Comparison of ENCODE assay signal across 19 cellular contexts in the genomic region with DNA sequence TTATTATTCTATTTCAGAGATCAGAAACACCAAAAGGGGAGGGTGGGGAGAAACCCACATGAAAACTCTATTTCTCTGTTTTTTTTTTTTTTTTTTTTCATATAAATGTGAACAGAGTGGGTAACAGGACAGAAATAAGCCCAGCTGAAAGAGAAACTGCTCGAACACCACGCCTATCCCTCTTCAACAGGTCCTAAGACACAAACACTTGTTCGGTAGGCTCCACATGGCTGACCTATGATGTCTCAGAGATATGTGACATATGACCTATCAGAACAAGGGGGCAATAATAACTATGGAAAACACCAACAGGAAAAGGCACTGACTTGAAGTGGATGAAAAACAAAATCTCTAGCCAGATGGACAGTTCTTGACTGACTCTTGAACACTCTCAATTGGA. TPM values are rescaled to one million over a fixed set of nuclear protein-coding genes. Genes with fewer than 3 reads are reported as not detected.
DNase-seq lines count a peak whose midpoint lies in the region; ATAC-seq and TF ChIP-seq lines count a peak whose summit lies in the region.
"Had no signal": no experiment of that assay in that cellular context is flagged by ENCODE, and none has a peak within 500 bp of the region (broad histone marks: within the 10 kb centered on the region; RNA-seq: fewer than 3 reads in every experiment).

No MANE protein-coding gene starts in this region.

- intact Hi-C loops in activated CD4-positive, alpha-beta memory T cell treated with anti-CD3 and anti-CD28 coated beads for 36 hours (cut with micrococcal nuclease), result no loop called here
- intact Hi-C loops in thyroid gland (cut with DNase I) (no loop called here), gastrocnemius medialis (cut with DNase I; ENCODE audit: low total_unique reads) (no loop called here)

- H3K27ac ChIP-seq in HEK293 (ENCODE audit: extremely low read depth, low read depth, low read length) (no peak overlapping the region), thyroid gland (no peak overlapping the region), gastrocnemius medialis (no peak overlapping the region)

- H3K27me3 Mint-ChIP-seq in activated CD4-positive, alpha-beta memory T cell treated with anti-CD3 and anti-CD28 coated beads, Interleukin-2, amount 10 ng/mL, durations not matched to agents 7 days and 5 days, result no peaks in the 10 kb centered on the region
- no peaks in the 10 kb centered on the region for H3K27me3 Mint-ChIP-seq in activated CD4-positive, alpha-beta memory T cell treated with anti-CD3 and anti-CD28 coated beads for 36 hours

- 28 to 50% methylated on average over 3 of the region's 3 CpGs for WGBS in thyroid gland, 2 donors

- POLR2A ChIA-PET in activated CD4-positive, alpha-beta memory T cell treated with anti-CD3 and anti-CD28 coated beads, Interleukin-2, amount 10 ng/mL, durations not matched to agents 7 days and 5 days (lab: Charles Lee), result no interaction called here
- POLR2A ChIA-PET in activated CD4-positive, alpha-beta memory T cell treated with anti-CD3 and anti-CD28 coated beads for 36 hours (lab: Charles Lee), result no interaction called here
- POLR2A ChIA-PET in HEK293 (lab: Yijun Ruan, JAX), result no interaction called here

- H3K36me3 ChIP-seq in HEK293 (ENCODE audit: control insufficient read depth in 2 of 2, insufficient read depth in 1 of 2, low read length in 2 of 2) (peaks cover 36 to 87% of the 10 kb centered on the region in 2 experiments), thyroid gland (peaks cover 42 to 51% of the 10 kb centered on the region in 2 donors), gastrocnemius medialis (peaks cover 0 to 89% of the 10 kb centered on the region in 2 donors)

- peak overlapping the region; percentile 14 for H3K27ac Mint-ChIP-seq in activated CD4-positive, alpha-beta memory T cell treated with anti-CD3 and anti-CD28 coated beads, Interleukin-2, amount 10 ng/mL, durations not matched to agents 7 days and 5 days
- H3K27ac Mint-ChIP-seq in activated CD4-positive, alpha-beta memory T cell treated with anti-CD3 and anti-CD28 coated beads for 36 hours, result no peak overlapping the region
- H3K27ac Mint-ChIP-seq: CD8-positive, alpha-beta T cell; GM23338; H9; HFFc6 had no signal

- H3K27me3 ChIP-seq in thyroid gland (no peaks in the 10 kb centered on the region), gastrocnemius medialis (no peaks in the 10 kb centered on the region)

- H3K36me3 Mint-ChIP-seq in activated CD4-positive, alpha-beta memory T cell treated with anti-CD3 and anti-CD28 coated beads, Interleukin-2, amount 10 ng/mL, durations not matched to agents 7 days and 5 days (ENCODE audit: low read depth), result peaks cover 49% of the 10 kb centered on the region
- peaks cover 40% of the 10 kb centered on the region for H3K36me3 Mint-ChIP-seq in activated CD4-positive, alpha-beta memory T cell treated with anti-CD3 and anti-CD28 coated beads for 36 hours

- H3K4me1 ChIP-seq in HEK293 (ENCODE audit: control insufficient read depth, insufficient read depth, low read length) (no peaks in the 10 kb centered on the region), thyroid gland (peaks cover 8 to 23% of the 10 kb centered on the region in 2 donors), gastrocnemius medialis (no peaks in the 10 kb centered on the region)
- H3K4me1 ChIP-seq: Caco-2 had no signal

- DNase-seq in activated CD4-positive, alpha-beta memory T cell treated with anti-CD3 and anti-CD28 coated beads, Interleukin-2, amount 10 ng/mL, durations not matched to agents 7 days and 5 days, result no peak
- no peak for DNase-seq in activated CD4-positive, alpha-beta memory T cell treated with anti-CD3 and anti-CD28 coated beads for 36 hours
- DNase-seq in NCI-H524 (lab: John Stamatoyannopoulos, UW) (peak; percentile 90 to 96), thyroid gland (peak; percentile 48 to 69), gastrocnemius medialis (no peak)
- no peak for DNase-seq in activated CD4-positive, CD25-positive, alpha-beta regulatory T cell treated with anti-CD3 and anti-CD28 coated beads, Interleukin-2, amount 50 U/mL, for 72 hours
- DNase-seq: C1 segment of cervical spinal cord; Caco-2; CD8-positive, alpha-beta T cell; DMS153; EL; GDM1; H9; HFFc6 had no signal

- peaks cover 21% of the 10 kb centered on the region for H3K4me1 Mint-ChIP-seq in activated CD4-positive, alpha-beta memory T cell treated with anti-CD3 and anti-CD28 coated beads, Interleukin-2, amount 10 ng/mL, durations not matched to agents 7 days and 5 days
- no peaks in the 10 kb centered on the region for H3K4me1 Mint-ChIP-seq in activated CD4-positive, alpha-beta memory T cell treated with anti-CD3 and anti-CD28 coated beads for 36 hours (ENCODE audit: low read depth)
- H3K4me1 Mint-ChIP-seq: GM23338, H9 had no signal

- TF ChIP-seq CTCF in HEK293 (tag by site-specific recombination; IDR thresholded peaks at IDR 0.05) (no peak), thyroid gland (IDR thresholded peaks at IDR 0.05) (no peak), gastrocnemius medialis (IDR thresholded peaks at IDR 0.05 in 4 of 5, conservative IDR thresholded peaks at IDR 0.05 in 1 of 5) (no peak)

- H3K4me3 Mint-ChIP-seq in activated CD4-positive, alpha-beta memory T cell treated with anti-CD3 and anti-CD28 coated beads, Interleukin-2, amount 10 ng/mL, durations not matched to agents 7 days and 5 days, result no peak overlapping the region
- H3K4me3 Mint-ChIP-seq in activated CD4-positive, alpha-beta memory T cell treated with anti-CD3 and anti-CD28 coated beads for 36 hours, result no peak overlapping the region
- H3K4me3 Mint-ChIP-seq: CD8-positive, alpha-beta T cell; GM23338; H9; HFFc6 had no signal

- CTCF ChIA-PET in activated CD4-positive, alpha-beta memory T cell treated with anti-CD3 and anti-CD28 coated beads, Interleukin-2, amount 10 ng/mL, durations not matched to agents 7 days and 5 days (lab: Charles Lee), result no interaction called here
- CTCF ChIA-PET in activated CD4-positive, alpha-beta memory T cell treated with anti-CD3 and anti-CD28 coated beads for 36 hours (lab: Charles Lee), result no interaction called here
- CTCF ChIA-PET in HEK293 (lab: Yijun Ruan, JAX), result interaction anchor here (0.6 kb wide), 1 partner anchor 137 kb away, joined by 3 read pairs; no protein-coding TSS in a partner anchor

- TF ChIP-seq POLR2A in thyroid gland (IDR thresholded peaks at IDR 0.05), result no peak
- TF ChIP-seq POLR2A in gastrocnemius medialis (IDR thresholded peaks at IDR 0.05), result no peak

- in situ Hi-C loops in gastrocnemius medialis (cut with MboI; ENCODE audit: low sequenced_read_pairs in 4 of 4), result no loop called here

- no peaks in the 10 kb centered on the region for H3K9me3 Mint-ChIP-seq in activated CD4-positive, alpha-beta memory T cell treated with anti-CD3 and anti-CD28 coated beads, Interleukin-2, amount 10 ng/mL, durations not matched to agents 7 days and 5 days
- H3K9me3 Mint-ChIP-seq in activated CD4-positive, alpha-beta memory T cell treated with anti-CD3 and anti-CD28 coated beads for 36 hours, result no peaks in the 10 kb centered on the region
- H3K9me3 Mint-ChIP-seq: CD8-positive, alpha-beta T cell; GM23338; H9; HFFc6 had no signal

- ATAC-seq in gastrocnemius medialis (no peak), HG03108 (IDR thresholded peaks at IDR 0.05; ENCODE audit: unreplicated experiment) (no peak)
- ATAC-seq: CD8-positive, alpha-beta T cell; GM12878; GM23338; HCT116 had no signal

- H3K9me3 ChIP-seq in HEK293 (ENCODE audit: control insufficient read depth, insufficient read depth, low read depth, low read length) (no peaks in the 10 kb centered on the region), thyroid gland (no peaks in the 10 kb centered on the region), gastrocnemius medialis (no peaks in the 10 kb centered on the region)
- H3K9me3 ChIP-seq: Caco-2 had no signal

- H3K4me3 ChIP-seq in HEK293 (ENCODE audit: low read depth, low read length) (no peak overlapping the region), thyroid gland (replicated peaks in 1 of 3) (no peak overlapping the region), gastrocnemius medialis (no peak overlapping the region)
- H3K4me3 ChIP-seq: GM12878, GM23338 had no signal

TF ChIP-seq in HEK293, 187 proteins besides CTCF, POLR2A, EP300 and RAD21:
- TF ChIP-seq SCRT1 (tag by site-specific recombination; IDR thresholded peaks at IDR 0.05; ENCODE audit: borderline replicate concordance) (0 out of 2 replicates have a peak, but pooled peaks have one; percentile 9), ZNF10 (tag by site-specific recombination; IDR thresholded peaks at IDR 0.05) (no peak)

RNA-seq across cellular contexts. Expression of gene PARN, which starts 44.8 kb away (rescaled TPM):
- total RNA-seq in activated CD4-positive, alpha-beta memory T cell treated with anti-CD3 and anti-CD28 coated beads, Interleukin-2, amount 10 ng/mL, durations not matched to agents 7 days and 5 days, result 10 to 100 TPM; 41.4 to 43.0 TPM
- total RNA-seq in activated CD4-positive, alpha-beta memory T cell treated with anti-CD3 and anti-CD28 coated beads for 36 hours, result 10 to 100 TPM; 43.4 to 44.2 TPM
- total RNA-seq in thyroid gland (100 to 1,000 TPM in 2 of 4 donors, 10 to 100 TPM in 2; 69.8 to 214 (median 120) TPM), gastrocnemius medialis (10 to 100 TPM; 18.8 to 44.9 (median 31.2) TPM)

RNA-seq across cellular contexts. Expression of gene BFAR, which starts 47.5 kb away (rescaled TPM):
- 10 to 100 TPM; 62.3 to 68.8 TPM for total RNA-seq in activated CD4-positive, alpha-beta memory T cell treated with anti-CD3 and anti-CD28 coated beads, Interleukin-2, amount 10 ng/mL, durations not matched to agents 7 days and 5 days
- total RNA-seq in activated CD4-positive, alpha-beta memory T cell treated with anti-CD3 and anti-CD28 coated beads for 36 hours, result 10 to 100 TPM; 46.5 to 51.4 TPM
- total RNA-seq in thyroid gland (100 to 1,000 TPM in 1 of 4 donors, 10 to 100 TPM in 3; 56.4 to 104 (median 83.1) TPM), gastrocnemius medialis (100 to 1,000 TPM in 1 of 4 donors, 10 to 100 TPM in 3; 39.7 to 103 (median 65.5) TPM)

Comparison
In these comparisons a context has a peak if more than half of its experiments do, and no peak if none do; other contexts are left out.
1. DNase-seq: peak in NCI-H524 (2 of 2) and thyroid gland (2 of 2); none in activated CD4-positive, alpha-beta memory T cell treated with anti-CD3 and anti-CD28 coated beads, Interleukin-2, amount 10 ng/mL, durations not matched to agents 7 days and 5 days (single experiment), activated CD4-positive, alpha-beta memory T cell treated with anti-CD3 and anti-CD28 coated beads for 36 hours (single experiment), gastrocnemius medialis (0 of 2) and activated CD4-positive, CD25-positive, alpha-beta regulatory T cell treated with anti-CD3 and anti-CD28 coated beads, Interleukin-2, amount 50 U/mL, for 72 hours (single experiment).